Comparison of ENCODE assay signal across 21 cellular contexts in the genomic region with DNA sequence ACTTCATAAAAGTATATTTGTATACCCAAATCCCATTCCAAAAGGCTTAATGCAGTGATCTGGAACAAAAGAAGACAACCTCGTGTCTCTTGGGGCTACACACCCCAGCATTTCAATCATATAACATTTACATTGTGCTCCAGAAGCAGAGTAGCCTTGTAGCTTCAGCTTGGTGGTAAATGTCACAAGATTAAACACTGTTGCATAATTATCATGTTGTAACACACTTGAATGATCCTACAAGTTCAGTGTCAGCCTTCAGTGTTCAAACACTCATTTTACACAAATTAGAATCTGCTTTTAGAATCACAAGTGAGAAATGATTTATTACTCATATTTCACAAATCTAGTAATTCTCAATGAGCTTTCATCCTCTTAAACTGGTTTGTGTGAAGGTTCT.
DNase-seq lines count a peak whose midpoint lies in the region; ATAC-seq, FAIRE-seq and TF ChIP-seq lines count a peak whose summit lies in the region.
"Had no signal": no experiment of that assay in that cellular context is flagged by ENCODE, and none has a peak within 500 bp of the region (broad histone marks: within the 10 kb centered on the region; RNA-seq: fewer than 3 reads in every experiment).

No MANE protein-coding gene starts in this region.

- H3K27ac ChIP-seq in GM23248 (no peak overlapping the region), MM.1S (ENCODE audit: low read length) (no peak overlapping the region)
- H3K27ac ChIP-seq: BLaER1 treated with 17β-estradiol and CSF1 and Interleukin-3, amounts not matched to agents 10 nM and 100 nM; HL-60 had no signal

- DNase-seq in D721Med (ENCODE audit: insufficient read length, low spot score) (no peak), GM23248 (peak; percentile 9), choroid plexus epithelial cell (ENCODE audit: low read depth) (peak; percentile 28), left lobe of liver (ENCODE audit: low spot score) (no peak), GM19239 (ENCODE audit: insufficient read length, low spot score) (no peak), MM.1S (no peak)
- DNase-seq in stimulated activated CD4-positive, alpha-beta T cell treated with anti-CD3 and anti-CD28 coated beads, Interleukin-1b, Interleukin-23, amount 100 ng/mL, for 48 hours = no peak
- DNase-seq: Caco-2; CD4-positive, alpha-beta memory T cell; HCEC 1CT; KG1; NCI-H1048; NCI-H1436 treated with DMSO at 0.1 percent for 48 hours; NCI-H1930; NK-92 treated with Interleukin-12 subunit alpha and Interleukin-12 subunit beta, amount 100 ng/mL, for 24 hours had no signal

- TF ChIP-seq CTCF in D721Med (IDR thresholded peaks at IDR 0.05; ENCODE audit: insufficient read depth, missing control alignments) (no peak), choroid plexus epithelial cell (conservative IDR thresholded peaks at IDR 0.05; ENCODE audit: low read depth, low read length) (no peak), MM.1S (IDR thresholded peaks at IDR 0.05; ENCODE audit: low read length) (no peak)

- H4K20me1 ChIP-seq in GM23248 (ENCODE audit: insufficient read depth) = no peaks in the 10 kb centered on the region
- H4K20me1 ChIP-seq in MM.1S (ENCODE audit: insufficient read depth, low read length) = no peaks in the 10 kb centered on the region
- H4K20me1 ChIP-seq: BLaER1 treated with 17β-estradiol and CSF1 and Interleukin-3, amounts not matched to agents 10 nM and 100 nM had no signal

- H3K4me2 ChIP-seq in GM23248 (ENCODE audit: unreplicated experiment) (no peak overlapping the region), MM.1S (ENCODE audit: low read depth, low read length) (no peak overlapping the region)
- H3K4me2 ChIP-seq: BLaER1 treated with 17β-estradiol and CSF1 and Interleukin-3, amounts not matched to agents 10 nM and 100 nM; GM23338 had no signal

- H3K9ac ChIP-seq in GM23248 = no peak overlapping the region
- H3K9ac ChIP-seq in MM.1S (ENCODE audit: low read length) = no peak overlapping the region
- H3K9ac ChIP-seq: BLaER1 treated with 17β-estradiol and CSF1 and Interleukin-3, amounts not matched to agents 10 nM and 100 nM had no signal

- H3K4me3 ChIP-seq in GM23248 (no peak overlapping the region), choroid plexus epithelial cell (ENCODE audit: low read depth, low read length) (no peak overlapping the region), MM.1S (ENCODE audit: low read length) (no peak overlapping the region)
- H3K4me3 ChIP-seq: BLaER1 treated with 17β-estradiol and CSF1 and Interleukin-3, amounts not matched to agents 10 nM and 100 nM; GM23338 had no signal

- H3K4me1 ChIP-seq in GM23248 (ENCODE audit: insufficient read depth) (no peaks in the 10 kb centered on the region), MM.1S (ENCODE audit: low read length) (no peaks in the 10 kb centered on the region)
- H3K4me1 ChIP-seq: BLaER1 treated with 17β-estradiol and CSF1 and Interleukin-3, amounts not matched to agents 10 nM and 100 nM; Caco-2 had no signal

- H3K9me2 ChIP-seq in GM23248 (ENCODE audit: insufficient read depth) (no peaks in the 10 kb centered on the region; the same call in 1 of the 2 replicates), MM.1S (replicated peaks; ENCODE audit: insufficient read depth, low read length) (no peaks in the 10 kb centered on the region)

- H3K79me2 ChIP-seq in GM23248 (ENCODE audit: insufficient read depth) (no peaks in the 10 kb centered on the region), MM.1S (ENCODE audit: low read length) (no peaks in the 10 kb centered on the region)

- H3K36me3 ChIP-seq in GM23248 (ENCODE audit: low read depth) = no peaks in the 10 kb centered on the region
- H3K36me3 ChIP-seq in MM.1S (replicated peaks; ENCODE audit: insufficient read depth, low read length) = no peaks in the 10 kb centered on the region
- H3K36me3 ChIP-seq: BLaER1 treated with 17β-estradiol and CSF1 and Interleukin-3, amounts not matched to agents 10 nM and 100 nM had no signal

- in situ Hi-C loops in GM23248 (cut with MboI) = no loop called here

- FAIRE-seq in D721Med (lab: Jason Lieb, UNC) = peak; percentile 85
- no peak for FAIRE-seq in GM19239 (lab: Jason Lieb, UNC)
- FAIRE-seq: GM12892 had no signal

- H3K9me3 ChIP-seq in GM23248 (ENCODE audit: low read depth) (no peaks in the 10 kb centered on the region), MM.1S (replicated peaks; ENCODE audit: insufficient read depth, low read length) (no peaks in the 10 kb centered on the region)
- H3K9me3 ChIP-seq: BLaER1 treated with 17β-estradiol and CSF1 and Interleukin-3, amounts not matched to agents 10 nM and 100 nM; Caco-2 had no signal

- peak; percentile 84 for ATAC-seq in left lobe of liver
- ATAC-seq: GM23338, Panc1, SK-N-SH treated with all-trans-retinoic acid at 6 μM for 48 hours had no signal

- H3F3A ChIP-seq in GM23248 (ENCODE audit: insufficient read depth) (no peaks in the 10 kb centered on the region), MM.1S (ENCODE audit: insufficient read depth, low read length) (no peaks in the 10 kb centered on the region)

- H3K27me3 ChIP-seq in GM23248 (replicated peaks; ENCODE audit: insufficient read depth) = no peaks in the 10 kb centered on the region
- no peaks in the 10 kb centered on the region for H3K27me3 ChIP-seq in MM.1S (replicated peaks; ENCODE audit: insufficient read depth, low read length)
- H3K27me3 ChIP-seq: BLaER1 treated with 17β-estradiol and CSF1 and Interleukin-3, amounts not matched to agents 10 nM and 100 nM had no signal

- H2AFZ ChIP-seq in GM23248 = no peak overlapping the region
- H2AFZ ChIP-seq in MM.1S (ENCODE audit: low read length) = no peak overlapping the region
- H2AFZ ChIP-seq: GM23338 had no signal

- 85 to 95% methylated on average over 1 of the region's 1 CpG for WGBS in GM23248 (ENCODE audit: low coverage in 1 of 2, low lambda C conversion rate in 2 of 2, missing lambda C conversion rate in 2 of 2), 2 experiments

Comparison
In these comparisons a context has a peak if more than half of its experiments do, and no peak if none do; other contexts are left out.
1. DNase-seq: peak in GM23248 (single experiment) and choroid plexus epithelial cell (single experiment); none in D721Med (single experiment), left lobe of liver (single experiment), GM19239 (single experiment), stimulated activated CD4-positive, alpha-beta T cell treated with anti-CD3 and anti-CD28 coated beads, Interleukin-1b, Interleukin-23, amount 100 ng/mL, for 48 hours (single experiment) and MM.1S (single experiment).